Comparison of ENCODE assay signal across 18 cellular contexts in genomic region chr19:32936065-32936464, GRCh38. TPM values are rescaled to one million over a fixed set of nuclear protein-coding genes. Genes with fewer than 3 reads are reported as not detected.
DNase-seq lines count a peak whose midpoint lies in the region; ATAC-seq and TF ChIP-seq lines count a peak whose summit lies in the region.
"Had no signal": no experiment of that assay in that cellular context is flagged by ENCODE, and none has a peak within 500 bp of the region (broad histone marks: within the 10 kb centered on the region; RNA-seq: fewer than 3 reads in every experiment).

No MANE protein-coding gene starts in this region.

- H3K27me3 Mint-ChIP-seq in chondrocyte (ENCODE audit: low read depth) = no peaks in the 10 kb centered on the region
- H3K27me3 Mint-ChIP-seq: B cell; CD4-positive, CD25-positive, alpha-beta regulatory T cell had no signal

- H3K36me3 Mint-ChIP-seq in chondrocyte (ENCODE audit: low read depth) = peaks cover 29% of the 10 kb centered on the region

- DNase-seq in chondrocyte (ENCODE audit: low spot score) = peak; percentile 77
- DNase-seq in upper lobe of right lung = no peak
- no peak for DNase-seq in WERI-Rb-1
- DNase-seq: CD4-positive, CD25-positive, alpha-beta regulatory T cell; CD8-positive, alpha-beta memory T cell; DMS 273 treated with DMSO at 0.1 percent for 48 hours; DMS79; EL; GDM1; GOT3 had no signal

- H3K36me3 ChIP-seq in HEK293 (ENCODE audit: control insufficient read depth in 2 of 2, insufficient read depth in 1 of 2, low read length in 2 of 2) = peaks cover 40 to 66% of the 10 kb centered on the region in 2 experiments
- H3K36me3 ChIP-seq in upper lobe of right lung = peaks cover 27% of the 10 kb centered on the region
- peaks cover 3% of the 10 kb centered on the region for H3K36me3 ChIP-seq in WERI-Rb-1
- H3K36me3 ChIP-seq: HAP-1 had no signal

- POLR2A ChIA-PET in HEK293 (lab: Yijun Ruan, JAX) = no interaction called here

- CTCF ChIA-PET in HEK293 (lab: Yijun Ruan, JAX) = no interaction called here

- no peaks in the 10 kb centered on the region for H3K4me1 Mint-ChIP-seq in chondrocyte (ENCODE audit: low read depth)
- H3K4me1 Mint-ChIP-seq: B cell; CD4-positive, CD25-positive, alpha-beta regulatory T cell; CD8-positive, alpha-beta memory T cell had no signal

- H3K9me3 ChIP-seq in HEK293 (ENCODE audit: control insufficient read depth, insufficient read depth, low read depth, low read length) (no peaks in the 10 kb centered on the region; the same call in 1 of the 2 replicates), upper lobe of right lung (no peaks in the 10 kb centered on the region), WERI-Rb-1 (ENCODE audit: severe bottlenecking) (no peaks in the 10 kb centered on the region)
- H3K9me3 ChIP-seq: HAP-1 had no signal

- H3K4me3 ChIP-seq in HEK293 (ENCODE audit: low read depth, low read length) = no peak overlapping the region
- no peak overlapping the region for H3K4me3 ChIP-seq in upper lobe of right lung
- H3K4me3 ChIP-seq in WERI-Rb-1 (ENCODE audit: low read depth, low read length) = no peak overlapping the region
- H3K4me3 ChIP-seq: BLaER1, GM12878, HAP-1 had no signal

- H3K27ac ChIP-seq in HEK293 (ENCODE audit: extremely low read depth, low read depth, low read length) (no peak overlapping the region), upper lobe of right lung (no peak overlapping the region), WERI-Rb-1 (no peak overlapping the region)
- H3K27ac ChIP-seq: BLaER1, C4-2B had no signal

- intact Hi-C loops in upper lobe of right lung (cut with DNase I) = no loop called here

- H3K9me3 Mint-ChIP-seq in chondrocyte (ENCODE audit: low read depth) = no peaks in the 10 kb centered on the region
- H3K9me3 Mint-ChIP-seq: CD8-positive, alpha-beta memory T cell had no signal

- no peak for TF ChIP-seq CTCF in HEK293 (tag by site-specific recombination; IDR thresholded peaks at IDR 0.05)
- no peak for TF ChIP-seq CTCF in chondrocyte (IDR thresholded peaks at IDR 0.05)
- no peak for TF ChIP-seq CTCF in upper lobe of right lung (IDR thresholded peaks at IDR 0.05)
- no peak for TF ChIP-seq CTCF in WERI-Rb-1 (IDR thresholded peaks at IDR 0.05; ENCODE audit: low read depth, low read length)

- no peaks in the 10 kb centered on the region for H3K27me3 ChIP-seq in upper lobe of right lung
- no peaks in the 10 kb centered on the region for H3K27me3 ChIP-seq in WERI-Rb-1 (ENCODE audit: insufficient read depth, low read depth, severe bottlenecking)
- H3K27me3 ChIP-seq: BLaER1 had no signal

- ATAC-seq in upper lobe of right lung = peak; percentile 31
- no peak for ATAC-seq in HG03521 (IDR thresholded peaks at IDR 0.05; ENCODE audit: unreplicated experiment)
- ATAC-seq in GM21390 (IDR thresholded peaks at IDR 0.05; ENCODE audit: unreplicated experiment) = no peak
- ATAC-seq: GM12878 had no signal

- H3K4me1 ChIP-seq in HEK293 (ENCODE audit: control insufficient read depth, insufficient read depth, low read length) (no peaks in the 10 kb centered on the region), upper lobe of right lung (no peaks in the 10 kb centered on the region)
- H3K4me1 ChIP-seq: HAP-1 had no signal

- H3K4me3 Mint-ChIP-seq in chondrocyte (ENCODE audit: unreplicated experiment) = no peak overlapping the region
- H3K4me3 Mint-ChIP-seq: B cell; CD4-positive, CD25-positive, alpha-beta regulatory T cell; CD8-positive, alpha-beta memory T cell had no signal

- no peak overlapping the region for H3K27ac Mint-ChIP-seq in chondrocyte (ENCODE audit: unreplicated experiment)
- H3K27ac Mint-ChIP-seq: B cell; CD4-positive, CD25-positive, alpha-beta regulatory T cell had no signal

TF ChIP-seq in HEK293, 187 proteins besides CTCF, POLR2A, EP300 and RAD21:
- TF ChIP-seq ZNF223 (tag by site-specific recombination; IDR thresholded peaks at IDR 0.05) = no peak
- TF ChIP-seq ZIC2 (tag by site-specific recombination; IDR thresholded peaks at IDR 0.05) = 0 out of 2 replicates have a peak, but pooled peaks have one; percentile 10

RNA-seq across cellular contexts. Expression of gene CEP89, which starts 35.7 kb away (rescaled TPM):
- total RNA-seq in chondrocyte (28.7 to 31.8 TPM (median 29.8 TPM) in 3 replicates), upper lobe of right lung (19.3 TPM)

RNA-seq across cellular contexts. Expression of gene FAAP24, which starts 36.0 kb away (rescaled TPM):
- total RNA-seq in chondrocyte = 3.2 to 5.4 TPM (median 5.1 TPM) in 3 replicates
- total RNA-seq in upper lobe of right lung = 0.90 TPM
